In the genomic region with DNA sequence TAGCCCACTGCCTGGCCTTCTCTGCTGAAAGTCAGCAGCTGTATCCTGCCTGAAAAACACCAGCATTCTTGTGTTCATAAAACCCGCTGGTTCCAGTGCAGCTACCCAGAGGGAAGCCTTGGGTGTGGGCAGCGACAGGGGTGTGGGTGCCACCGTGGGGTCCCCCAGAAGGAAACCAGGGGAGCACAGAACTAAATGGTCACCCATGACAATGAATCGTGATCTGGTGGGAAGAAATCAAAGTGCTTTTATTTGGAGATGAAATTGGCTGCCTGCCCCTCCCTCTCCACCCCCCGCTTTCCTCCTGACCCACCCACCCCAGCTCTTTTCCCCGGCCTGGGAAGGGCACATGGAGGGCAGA, we compare ENCODE assay signal across 9 cellular contexts. TPM values are rescaled to one million over a fixed set of nuclear protein-coding genes. Genes with fewer than 3 reads are reported as not detected.
A peak's percentile ranks its signal among the peaks of the same experiment; 100 is the strongest.
DNase-seq lines count a peak whose midpoint lies in the region; ATAC-seq, FAIRE-seq and TF ChIP-seq lines count a peak whose summit lies in the region.
"Had no signal": no experiment of that assay in that cellular context is flagged by ENCODE, and none has a peak within 500 bp of the region (broad histone marks: within the 10 kb centered on the region; RNA-seq: fewer than 3 reads in every experiment).

No MANE protein-coding gene starts in this region.

- no peak for DNase-seq in effector memory CD4-positive, alpha-beta T cell
- DNase-seq in D721Med (ENCODE audit: insufficient read length, low spot score), result no peak
- no peak for DNase-seq in SIG-M5 (lab: John Stamatoyannopoulos, UW)
- DNase-seq: NCI-H2171 had no signal

- no peak for ATAC-seq in GM18873 (IDR thresholded peaks at IDR 0.05; ENCODE audit: low FRiP score, unreplicated experiment)
- no peak for ATAC-seq in HG03520 (IDR thresholded peaks at IDR 0.05; ENCODE audit: unreplicated experiment)

- no peaks in the 10 kb centered on the region for H3K9me3 ChIP-seq in HUES64 (ENCODE audit: insufficient read depth, low read depth, low read length)
- no peaks in the 10 kb centered on the region for H3K9me3 ChIP-seq in effector memory CD4-positive, alpha-beta T cell (ENCODE audit: control insufficient read depth, low read length)
- H3K9me3 ChIP-seq in muscle layer of colon (ENCODE audit: low read length), result no peaks in the 10 kb centered on the region

- TF ChIP-seq CTCF in D721Med (IDR thresholded peaks at IDR 0.05; ENCODE audit: insufficient read depth, missing control alignments), result no peak

- H3K27ac ChIP-seq in ACC112 (ENCODE audit: low read depth, low read length) (peak overlapping the region; percentile 97), HUES64 (ENCODE audit: low read depth, low read length) (peak overlapping the region; percentile 84), muscle layer of colon (ENCODE audit: low read depth, low read length) (peak overlapping the region; percentile 50)
- peak overlapping the region; percentile 49 for H3K27ac ChIP-seq in effector memory CD4-positive, alpha-beta T cell (ENCODE audit: insufficient read depth, low read length, poor library complexity, severe bottlenecking)

- H3K9ac ChIP-seq in HUES64 (ENCODE audit: low read depth, low read length) (peak overlapping the region; percentile 48; the same call in 1 of the 2 replicates), muscle layer of colon (ENCODE audit: low read length) (no peak overlapping the region)

- H3K4me1 ChIP-seq in ACC112 (ENCODE audit: control insufficient read depth, insufficient read depth, low read length, unreplicated experiment) (peaks cover 56% of the 10 kb centered on the region), HUES64 (ENCODE audit: insufficient read depth, low read length) (peaks cover 21% of the 10 kb centered on the region), muscle layer of colon (ENCODE audit: insufficient read depth, low read length) (peaks cover 14% of the 10 kb centered on the region)
- peaks cover 76% of the 10 kb centered on the region for H3K4me1 ChIP-seq in effector memory CD4-positive, alpha-beta T cell (ENCODE audit: control insufficient read depth, insufficient read depth, low read length, poor library complexity, severe bottlenecking)

- FAIRE-seq in D721Med (lab: Jason Lieb, UNC), result no peak

- H2AFZ ChIP-seq in ACC112 (ENCODE audit: low read length, unreplicated experiment), result peak overlapping the region; percentile 49

- WGBS in HUES64, result 36% methylated on average over 3 of the region's 6 CpGs

- H3K4me3 ChIP-seq in ACC112 (ENCODE audit: low read depth, low read length) (peak overlapping the region; percentile 70), HUES64 (ENCODE audit: low read length) (peak overlapping the region; percentile 35), muscle layer of colon (ENCODE audit: low read depth in 1 of 2, low read length in 2 of 2) (no peak overlapping the region)
- H3K4me3 ChIP-seq in effector memory CD4-positive, alpha-beta T cell (ENCODE audit: insufficient read depth, low read depth, low read length, poor library complexity, severe bottlenecking), result no peak overlapping the region

- no peaks in the 10 kb centered on the region for H3K36me3 ChIP-seq in ACC112 (ENCODE audit: insufficient read depth, low read length)
- no peaks in the 10 kb centered on the region for H3K36me3 ChIP-seq in HUES64 (ENCODE audit: insufficient read depth, low read length)
- H3K36me3 ChIP-seq in effector memory CD4-positive, alpha-beta T cell (ENCODE audit: control insufficient read depth, insufficient read depth, low read length), result peaks cover 34% of the 10 kb centered on the region
- no peaks in the 10 kb centered on the region for H3K36me3 ChIP-seq in muscle layer of colon (ENCODE audit: insufficient read depth, low read length)

- H3K79me2 ChIP-seq in ACC112 (ENCODE audit: control insufficient read depth, insufficient read depth, low read length, unreplicated experiment), result peaks cover 67% of the 10 kb centered on the region

- H3K27me3 ChIP-seq in ACC112 (ENCODE audit: insufficient read depth, low read length) (no peaks in the 10 kb centered on the region), HUES64 (ENCODE audit: insufficient read depth, low read length) (no peaks in the 10 kb centered on the region), muscle layer of colon (ENCODE audit: control insufficient read depth in 1 of 2, insufficient read depth in 2 of 2, low read length in 2 of 2) (no peaks in the 10 kb centered on the region)
- H3K27me3 ChIP-seq in effector memory CD4-positive, alpha-beta T cell (replicated peaks; ENCODE audit: control insufficient read depth, insufficient read depth, low read length, poor library complexity, severe bottlenecking), result no peaks in the 10 kb centered on the region

RNA-seq across cellular contexts. Expression of gene RASA3, which starts 13.7 kb away (rescaled TPM):
- 12.3 TPM for polyA plus RNA-seq in HUES64 (2013, experiment 1 of 2)
- polyA plus RNA-seq in HUES64 (2013, experiment 2 of 2), result 15.0 TPM

Comparison
In these comparisons a context has a peak if more than half of its experiments do, and no peak if none do; other contexts are left out.
1. H3K4me3 ChIP-seq: peak in ACC112 (single experiment) and HUES64 (single experiment); none in effector memory CD4-positive, alpha-beta T cell (single experiment) and muscle layer of colon (0 of 2).
2. Peak in every context shown above with its lines, with median percentiles within 50 percentile points of each other: H3K27ac ChIP-seq.